Comparison of ENCODE assay signal across 1 cellular context in genomic region chr2:23593396-23594078, GRCh38.
TF ChIP-seq lines count a peak whose summit lies in the region.

No MANE protein-coding gene starts in this region.

TF ChIP-seq in H1, 55 proteins besides CTCF, POLR2A, EP300 and RAD21 (continued from another document):
- TF ChIP-seq BCL11A (IDR thresholded peaks at IDR 0.05; ENCODE audit: low read depth in 2 of 2, low read length in 2 of 2) = no peak
- no peak for TF ChIP-seq RBBP5 (IDR thresholded peaks at IDR 0.05; ENCODE audit: borderline replicate concordance, low read depth, low read length)
- no peak for TF ChIP-seq SRF (IDR thresholded peaks at IDR 0.05; ENCODE audit: low read depth, low read length)
- no peak for TF ChIP-seq TEAD4 (IDR thresholded peaks at IDR 0.05; ENCODE audit: low read depth, low read length)
- TF ChIP-seq SAP30 (IDR thresholded peaks at IDR 0.05; ENCODE audit: insufficient read depth, insufficient replicate concordance, low read length) = no peak
- TF ChIP-seq CHD7 (IDR thresholded peaks at IDR 0.05; ENCODE audit: insufficient replicate concordance, low read length) = no peak
- no peak for TF ChIP-seq MAX (IDR thresholded peaks at IDR 0.05)
- TF ChIP-seq ZNF274 (IDR thresholded peaks at IDR 0.05; ENCODE audit: borderline replicate concordance, extremely low read depth, low read length) = no peak
- no peak for TF ChIP-seq JUND (IDR thresholded peaks at IDR 0.05; ENCODE audit: low read length)
- no peak for TF ChIP-seq EZH2 (IDR thresholded peaks at IDR 0.05; ENCODE audit: low read depth, low read length, severe bottlenecking)
- no peak for TF ChIP-seq CBX5 (IDR thresholded peaks at IDR 0.05; ENCODE audit: low read depth, low read length)
- TF ChIP-seq KDM5A (IDR thresholded peaks at IDR 0.05; ENCODE audit: low read length) = no peak
- TF ChIP-seq, protein P1, sequence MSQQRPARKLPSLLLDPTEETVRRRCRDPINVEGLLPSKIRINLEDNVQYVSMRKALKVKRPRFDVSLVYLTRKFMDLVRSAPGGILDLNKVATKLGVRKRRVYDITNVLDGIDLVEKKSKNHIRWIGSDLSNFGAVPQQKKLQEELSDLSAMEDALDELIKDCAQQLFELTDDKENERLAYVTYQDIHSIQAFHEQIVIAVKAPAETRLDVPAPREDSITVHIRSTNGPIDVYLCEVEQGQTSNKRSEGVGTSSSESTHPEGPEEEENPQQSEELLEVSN (IDR thresholded peaks at IDR 0.05) = no peak
- no peak for TF ChIP-seq SIX5 (IDR thresholded peaks at IDR 0.05; ENCODE audit: low read depth, low read length)
- TF ChIP-seq CHD1 (IDR thresholded peaks at IDR 0.05; ENCODE audit: low read depth, low read length) = no peak
- no peak for TF ChIP-seq RNF2 (IDR thresholded peaks at IDR 0.05; ENCODE audit: borderline replicate concordance, low read depth, low read length, missing control alignments, poor library complexity, severe bottlenecking)
- no peak for TF ChIP-seq GABPA (IDR thresholded peaks at IDR 0.05; ENCODE audit: borderline replicate concordance, insufficient read depth, low read length)
